In the genomic region with DNA sequence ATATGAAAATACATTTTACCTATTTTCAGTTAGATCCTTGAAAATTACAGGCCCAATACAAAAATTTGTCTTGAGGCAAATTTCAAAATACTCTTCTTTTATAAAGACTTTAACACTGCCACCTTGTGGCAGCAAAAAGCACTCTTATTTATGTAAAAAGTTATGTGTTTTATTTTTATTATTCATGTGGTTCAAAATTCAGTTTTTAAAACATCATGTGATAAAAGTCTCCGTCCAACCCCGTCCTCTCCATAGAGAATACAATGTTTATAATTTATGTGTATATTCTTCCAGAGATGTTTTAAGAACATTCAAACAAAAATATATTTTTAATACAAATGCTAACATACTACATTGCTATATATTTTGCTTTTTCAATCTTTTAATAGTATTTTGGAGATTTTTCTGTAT, we compare ENCODE assay signal across 1 cellular context.
TF ChIP-seq lines count a peak whose summit lies in the region.

No MANE protein-coding gene starts in this region.

TF ChIP-seq in HepG2, 621 proteins besides CTCF, POLR2A, EP300 and RAD21 (continued from another document):
- TF ChIP-seq, protein P1, sequence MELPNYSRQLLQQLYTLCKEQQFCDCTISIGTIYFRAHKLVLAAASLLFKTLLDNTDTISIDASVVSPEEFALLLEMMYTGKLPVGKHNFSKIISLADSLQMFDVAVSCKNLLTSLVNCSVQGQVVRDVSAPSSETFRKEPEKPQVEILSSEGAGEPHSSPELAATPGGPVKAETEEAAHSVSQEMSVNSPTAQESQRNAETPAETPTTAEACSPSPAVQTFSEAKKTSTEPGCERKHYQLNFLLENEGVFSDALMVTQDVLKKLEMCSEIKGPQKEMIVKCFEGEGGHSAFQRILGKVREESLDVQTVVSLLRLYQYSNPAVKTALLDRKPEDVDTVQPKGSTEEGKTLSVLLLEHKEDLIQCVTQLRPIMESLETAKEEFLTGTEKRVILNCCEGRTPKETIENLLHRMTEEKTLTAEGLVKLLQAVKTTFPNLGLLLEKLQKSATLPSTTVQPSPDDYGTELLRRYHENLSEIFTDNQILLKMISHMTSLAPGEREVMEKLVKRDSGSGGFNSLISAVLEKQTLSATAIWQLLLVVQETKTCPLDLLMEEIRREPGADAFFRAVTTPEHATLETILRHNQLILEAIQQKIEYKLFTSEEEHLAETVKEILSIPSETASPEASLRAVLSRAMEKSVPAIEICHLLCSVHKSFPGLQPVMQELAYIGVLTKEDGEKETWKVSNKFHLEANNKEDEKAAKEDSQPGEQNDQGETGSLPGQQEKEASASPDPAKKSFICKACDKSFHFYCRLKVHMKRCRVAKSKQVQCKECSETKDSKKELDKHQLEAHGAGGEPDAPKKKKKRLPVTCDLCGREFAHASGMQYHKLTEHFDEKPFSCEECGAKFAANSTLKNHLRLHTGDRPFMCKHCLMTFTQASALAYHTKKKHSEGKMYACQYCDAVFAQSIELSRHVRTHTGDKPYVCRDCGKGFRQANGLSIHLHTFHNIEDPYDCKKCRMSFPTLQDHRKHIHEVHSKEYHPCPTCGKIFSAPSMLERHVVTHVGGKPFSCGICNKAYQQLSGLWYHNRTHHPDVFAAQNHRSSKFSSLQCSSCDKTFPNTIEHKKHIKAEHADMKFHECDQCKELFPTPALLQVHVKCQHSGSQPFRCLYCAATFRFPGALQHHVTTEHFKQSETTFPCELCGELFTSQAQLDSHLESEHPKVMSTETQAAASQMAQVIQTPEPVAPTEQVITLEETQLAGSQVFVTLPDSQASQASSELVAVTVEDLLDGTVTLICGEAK (IDR thresholded peaks at IDR 0.05), result no peak
- TF ChIP-seq, protein P1 (CRISPR knock-in tag; IDR thresholded peaks at IDR 0.05), result no peak
- TF ChIP-seq ZNF883 (CRISPR knock-in tag; IDR thresholded peaks at IDR 0.05; ENCODE audit: not compliant biosample characterization) (no peak), WIZ (CRISPR knock-in tag; IDR thresholded peaks at IDR 0.05) (no peak), PAF1 (CRISPR knock-in tag; IDR thresholded peaks at IDR 0.05) (no peak), YY1 (IDR thresholded peaks at IDR 0.05; ENCODE audit: insufficient read depth, insufficient replicate concordance, low read depth, low read length) (no peak), ZNF652 (CRISPR knock-in tag; IDR thresholded peaks at IDR 0.05; ENCODE audit: borderline replicate concordance, low read depth) (no peak)
